12 cellular contexts compared by ENCODE assay signal in the genomic region with DNA sequence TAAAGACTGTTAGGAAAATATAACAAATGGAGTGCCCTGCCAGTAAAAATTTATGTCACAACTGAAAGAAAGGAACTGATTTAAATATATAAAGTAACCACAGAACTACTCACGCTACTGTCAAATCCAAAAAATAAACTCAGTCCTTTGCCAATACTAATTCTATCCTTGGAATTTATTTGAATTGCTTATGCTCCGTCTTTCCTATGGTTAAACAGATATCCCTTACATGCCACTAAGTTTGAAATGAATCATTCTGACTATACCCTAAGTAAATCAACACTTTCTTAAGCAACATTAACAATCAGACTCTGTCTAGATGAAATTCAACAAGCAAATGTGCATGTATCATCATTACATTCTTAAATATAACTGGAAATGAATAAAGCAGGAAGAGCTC. TPM values are rescaled to one million over a fixed set of nuclear protein-coding genes. Genes with fewer than 3 reads are reported as not detected.
A peak's percentile ranks its signal among the peaks of the same experiment; 100 is the strongest.
DNase-seq lines count a peak whose midpoint lies in the region; ATAC-seq and TF ChIP-seq lines count a peak whose summit lies in the region.
"Had no signal": no experiment of that assay in that cellular context is flagged by ENCODE, and none has a peak within 500 bp of the region (broad histone marks: within the 10 kb centered on the region; RNA-seq: fewer than 3 reads in every experiment).

No MANE protein-coding gene starts in this region.

- H3K9me3 Mint-ChIP-seq in activated T-cell treated with anti-CD3 and anti-CD28 coated beads, Interleukin-2, amount 50 U/mL, for 72 hours = peaks cover under 1% of the 10 kb centered on the region in 2 donors

- peaks cover 2 to 12% of the 10 kb centered on the region in 2 donors for H3K36me3 Mint-ChIP-seq in activated T-cell treated with anti-CD3 and anti-CD28 coated beads, Interleukin-2, amount 50 U/mL, for 72 hours (ENCODE audit: insufficient read depth in 2 of 2)

- TF ChIP-seq CTCF in Panc1 (IDR thresholded peaks at IDR 0.05) = no peak
- TF ChIP-seq CTCF in epithelial cell of esophagus (IDR thresholded peaks at IDR 0.05; ENCODE audit: insufficient read depth, low read depth, low read length, missing control alignments) = no peak
- TF ChIP-seq CTCF in smooth muscle cell (IDR thresholded peaks at IDR 0.05; ENCODE audit: borderline replicate concordance, insufficient read depth, poor library complexity, severe bottlenecking) = no peak

- H3K36me3 ChIP-seq in Panc1 (ENCODE audit: control insufficient read depth, insufficient read depth, low read length) (no peaks in the 10 kb centered on the region), smooth muscle cell (ENCODE audit: low read depth) (no peaks in the 10 kb centered on the region)

- peaks cover 23% of the 10 kb centered on the region for H3K4me1 ChIP-seq in Panc1 (ENCODE audit: control insufficient read depth, insufficient read depth, low read length)
- H3K4me1 ChIP-seq in smooth muscle cell (ENCODE audit: low read depth) = peaks cover 7% of the 10 kb centered on the region

- in situ Hi-C loops in Panc1 (cut with HindIII; ENCODE audit: low pct_unique_long_range_greater_than_20kb, low sequenced_read_pairs) = loop anchor here (25.0 kb wide), 1 partner anchor 144 kb away; no protein-coding TSS in a partner anchor

- no peak for DNase-seq in activated T-cell treated with anti-CD3 and anti-CD28 coated beads, Interleukin-2, amount 50 U/mL, for 72 hours
- DNase-seq in activated T-cell treated with anti-CD3 and anti-CD28 coated beads, Interleukin-2, amount 50 U/mL, for 1 hour = no peak
- DNase-seq in Panc1 (ENCODE audit: low read depth, low spot score) (no peak), epithelial cell of esophagus (ENCODE audit: low read depth) (peak; percentile 67), smooth muscle cell (lab: John Stamatoyannopoulos, UW; ENCODE audit: unreplicated experiment) (no peak)
- DNase-seq: activated effector memory CD4-positive, alpha-beta T cell treated with Interleukin-2 at 50 U/mL for 16 hours; NCI-H2171 treated with DMSO at 0.1 percent for 48 hours; stimulated activated CD4-positive, alpha-beta T cell treated with anti-CD3 and anti-CD28 coated beads, Interleukin-2, amount 100 ng/mL, for 24 hours had no signal

- CTCF ChIA-PET in Panc1 (lab: Charles Lee) = no interaction called here

- no peaks in the 10 kb centered on the region for H3F3A ChIP-seq in smooth muscle cell (ENCODE audit: low read depth)

- 44% methylated on average over 2 of the region's 2 CpGs for WGBS in smooth muscle cell (ENCODE audit: low lambda C conversion rate)

- peak overlapping the region; percentile 23 to 76 for H3K4me3 Mint-ChIP-seq in activated T-cell treated with anti-CD3 and anti-CD28 coated beads, Interleukin-2, amount 50 U/mL, for 72 hours

- H3K4me3 ChIP-seq in Panc1 (ENCODE audit: low read depth in 2 of 2, low read length in 2 of 2) = no peak overlapping the region
- H3K4me3 ChIP-seq in epithelial cell of esophagus (ENCODE audit: low read length) = no peak overlapping the region
- H3K4me3 ChIP-seq in smooth muscle cell = no peak overlapping the region
- H3K4me3 ChIP-seq: tibial nerve had no signal

- POLR2A ChIA-PET in Panc1 (lab: Charles Lee) = interaction anchor here (0.7 kb wide), 1 partner anchor 15 kb away, joined by 3 read pairs; no protein-coding TSS in a partner anchor

- no peaks in the 10 kb centered on the region for H3K27me3 Mint-ChIP-seq in activated T-cell treated with anti-CD3 and anti-CD28 coated beads, Interleukin-2, amount 50 U/mL, for 72 hours (ENCODE audit: low read depth)

- no peak overlapping the region for H2AFZ ChIP-seq in smooth muscle cell (ENCODE audit: low read depth)

- no peak overlapping the region for H3K9ac ChIP-seq in smooth muscle cell (ENCODE audit: low read depth)

- peak overlapping the region; percentile 94 for H3K27ac Mint-ChIP-seq in activated T-cell treated with anti-CD3 and anti-CD28 coated beads, Interleukin-2, amount 50 U/mL, for 72 hours

- peaks cover 100% of the 10 kb centered on the region for H3K79me2 ChIP-seq in smooth muscle cell (ENCODE audit: low read depth)

- BruUV-seq in Panc1 (replicated peaks; lab: Mats Ljungman, UMichigan) = no TSS peak

- H3K4me2 ChIP-seq in smooth muscle cell = peak overlapping the region; percentile 2

- H4K20me1 ChIP-seq in smooth muscle cell (ENCODE audit: low read depth) = peaks cover 99% of the 10 kb centered on the region

- peak in 1 of 2 donors; percentile 54 for ATAC-seq in activated T-cell treated with anti-CD3 and anti-CD28 coated beads, Interleukin-2, amount 50 U/mL, for 72 hours (replicated peaks in 1 of 2)
- ATAC-seq in Panc1 (peak; percentile 71; the same call in 1 of the 2 replicates), GM19351 (IDR thresholded peaks at IDR 0.05; ENCODE audit: unreplicated experiment) (no peak), HG03097 (IDR thresholded peaks at IDR 0.05; ENCODE audit: low FRiP score, unreplicated experiment) (no peak), GM19035 (IDR thresholded peaks at IDR 0.05; ENCODE audit: unreplicated experiment) (no peak)

- H3K4me1 Mint-ChIP-seq in activated T-cell treated with anti-CD3 and anti-CD28 coated beads, Interleukin-2, amount 50 U/mL, for 72 hours (ENCODE audit: low read depth) = peaks cover 53% of the 10 kb centered on the region

- H3K9me3 ChIP-seq in Panc1 (ENCODE audit: control insufficient read depth, insufficient read depth, low read depth, low read length) (no peaks in the 10 kb centered on the region), smooth muscle cell (replicated peaks; ENCODE audit: low read depth) (no peaks in the 10 kb centered on the region)
- H3K9me3 ChIP-seq: tibial nerve had no signal

- H3K27ac ChIP-seq in Panc1 (ENCODE audit: low read length) (no peak overlapping the region), smooth muscle cell (ENCODE audit: low read depth) (peak overlapping the region; percentile 29)
- H3K27ac ChIP-seq: tibial nerve had no signal

- intact Hi-C loops in Panc1 (cut with micrococcal nuclease; ENCODE audit: unreplicated experiment) = no loop called here

- H3K27me3 ChIP-seq in Panc1 (ENCODE audit: control insufficient read depth, insufficient read depth, low read length) = no peaks in the 10 kb centered on the region
- H3K27me3 ChIP-seq in smooth muscle cell (ENCODE audit: low read depth) = no peaks in the 10 kb centered on the region
- H3K27me3 ChIP-seq: tibial nerve had no signal

RNA-seq across cellular contexts. Expression of gene HNRNPLL, which starts 9.8 kb away (rescaled TPM):
- 10 to 100 TPM; 63.7 to 80.7 TPM for total RNA-seq in activated T-cell treated with anti-CD3 and anti-CD28 coated beads, Interleukin-2, amount 50 U/mL, for 72 hours
- total RNA-seq in Panc1 (2021; ENCODE audit: unreplicated experiment) = 69.8 TPM
- 25.6 TPM for polyA plus RNA-seq in Panc1 (2012; ENCODE audit: insufficient read length)
- total RNA-seq in smooth muscle cell = 37.4 and 57.1 TPM in 2 replicates
- polyA plus RNA-seq in smooth muscle cell = 40.2 and 42.8 TPM in 2 replicates
